Comparison of ENCODE assay signal across 8 cellular contexts in genomic region chr17:45640141-45640850, GRCh38.
A peak's percentile ranks its signal among the peaks of the same experiment; 100 is the strongest.
DNase-seq lines count a peak whose midpoint lies in the region; ATAC-seq and TF ChIP-seq lines count a peak whose summit lies in the region.

No MANE protein-coding gene starts in this region.

- H3K36me3 Mint-ChIP-seq in CD8-positive, alpha-beta memory T cell: peaks cover 0 to 30% (median 9%) of the 10 kb centered on the region in 3 donors

- no peak overlapping the region for H2AFZ ChIP-seq in MM.1S (ENCODE audit: low read length)

- POLR2A ChIA-PET in CD8-positive, alpha-beta memory T cell (lab: Charles Lee): no interaction called here

- H3K4me3 Mint-ChIP-seq in CD8-positive, alpha-beta memory T cell: no peak overlapping the region

- no peak overlapping the region for H3K4me2 ChIP-seq in MM.1S (ENCODE audit: low read depth, low read length)

- no peaks in the 10 kb centered on the region for H3K79me2 ChIP-seq in MM.1S (ENCODE audit: low read length)

- intact Hi-C loops in prostate gland (cut with DNase I): no loop called here

- no peak for TF ChIP-seq POLR2A in prostate gland (IDR thresholded peaks at IDR 0.05)

- CTCF ChIA-PET in CD8-positive, alpha-beta memory T cell (lab: Charles Lee): interaction anchor here (0.6 to 9.2 kb wide), 8 partner anchors 9 to 211 kb away, joined by 3 to 67 read pairs (median 4); no protein-coding TSS in a partner anchor

- H3K27ac ChIP-seq in CD8-positive, alpha-beta memory T cell (ENCODE audit: low read depth, low read length): no peak overlapping the region
- H3K27ac ChIP-seq in MM.1S (ENCODE audit: low read length) (no peak overlapping the region), prostate gland (no peak overlapping the region)

- no peaks in the 10 kb centered on the region for H3K9me3 ChIP-seq in CD8-positive, alpha-beta memory T cell (ENCODE audit: low read length)
- H3K9me3 ChIP-seq in MM.1S (replicated peaks; ENCODE audit: insufficient read depth, low read length) (no peaks in the 10 kb centered on the region), prostate gland (no peaks in the 10 kb centered on the region)

- no peaks in the 10 kb centered on the region for H3K9me2 ChIP-seq in MM.1S (replicated peaks; ENCODE audit: insufficient read depth, low read length)

- H3K4me3 ChIP-seq in CD8-positive, alpha-beta memory T cell (ENCODE audit: low read length): no peak overlapping the region
- H3K4me3 ChIP-seq in MM.1S (ENCODE audit: low read length) (no peak overlapping the region), prostate gland (no peak overlapping the region)

- TF ChIP-seq CTCF in MM.1S (IDR thresholded peaks at IDR 0.05; ENCODE audit: low read length) (peak; percentile 98), prostate gland (IDR thresholded peaks at IDR 0.05) (peak; percentile 77 to 97 (median 92))

- no peaks in the 10 kb centered on the region for H4K20me1 ChIP-seq in MM.1S (ENCODE audit: insufficient read depth, low read length)

- H3K27me3 Mint-ChIP-seq in CD8-positive, alpha-beta memory T cell: no peaks in the 10 kb centered on the region

- DNase-seq in CD8-positive, alpha-beta memory T cell: peak; percentile 56 to 79 (median 59)
- DNase-seq in MM.1S: peak; percentile 70
- peak; percentile 48 to 56 for DNase-seq in activated T-helper 1 cell treated with anti-CD3 and anti-CD28 coated beads, Interleukin-2, amount 50 U/mL, for 16 hours (ENCODE audit: low read depth in 1 of 2, low spot score in 1 of 2)
- peak; percentile 52 for DNase-seq in glomerular endothelial cell (ENCODE audit: extremely low read depth, low read depth, low spot score)
- DNase-seq in prostate gland (ENCODE audit: low spot score): peak; percentile 52
- DNase-seq in NCI-H2081 treated with DMSO at 0.1 percent for 48 hours (lab: John Stamatoyannopoulos, UW): no peak

- H3K9me3 Mint-ChIP-seq in CD8-positive, alpha-beta memory T cell: no peaks in the 10 kb centered on the region

- ATAC-seq in HG03342 (IDR thresholded peaks at IDR 0.05; ENCODE audit: unreplicated experiment): no peak
- no peak for ATAC-seq in GM18867 (IDR thresholded peaks at IDR 0.05; ENCODE audit: unreplicated experiment)

- no peak overlapping the region for H3K9ac ChIP-seq in MM.1S (ENCODE audit: low read length)

- 13% methylated on average over 3 of the region's 3 CpGs for WGBS in prostate gland

- no peaks in the 10 kb centered on the region for H3F3A ChIP-seq in MM.1S (ENCODE audit: insufficient read depth, low read length)

- H3K36me3 ChIP-seq in CD8-positive, alpha-beta memory T cell (ENCODE audit: insufficient read depth, low read length): peaks cover 3% of the 10 kb centered on the region
- H3K36me3 ChIP-seq in MM.1S (replicated peaks; ENCODE audit: insufficient read depth, low read length) (no peaks in the 10 kb centered on the region), prostate gland (no peaks in the 10 kb centered on the region)

- peaks cover 7 to 8% (median 8%) of the 10 kb centered on the region in 3 donors for H3K4me1 Mint-ChIP-seq in CD8-positive, alpha-beta memory T cell

- H3K27ac Mint-ChIP-seq in CD8-positive, alpha-beta memory T cell: peak overlapping the region in 6 of 8 donors; percentile 2 to 83 (median 40)

- H3K4me1 ChIP-seq in CD8-positive, alpha-beta memory T cell (ENCODE audit: insufficient read depth, low read length): peaks cover 5% of the 10 kb centered on the region
- H3K4me1 ChIP-seq in MM.1S (ENCODE audit: low read length) (no peaks in the 10 kb centered on the region), prostate gland (replicated peaks) (no peaks in the 10 kb centered on the region)

- H3K27me3 ChIP-seq in CD8-positive, alpha-beta memory T cell (ENCODE audit: insufficient read depth, low read length, poor library complexity, severe bottlenecking): no peaks in the 10 kb centered on the region
- no peaks in the 10 kb centered on the region for H3K27me3 ChIP-seq in MM.1S (replicated peaks; ENCODE audit: insufficient read depth, low read length)
- H3K27me3 ChIP-seq in prostate gland (replicated peaks; ENCODE audit: insufficient read depth): no peaks in the 10 kb centered on the region
